ENCODE assay signal across 11 cellular contexts in the genomic region with DNA sequence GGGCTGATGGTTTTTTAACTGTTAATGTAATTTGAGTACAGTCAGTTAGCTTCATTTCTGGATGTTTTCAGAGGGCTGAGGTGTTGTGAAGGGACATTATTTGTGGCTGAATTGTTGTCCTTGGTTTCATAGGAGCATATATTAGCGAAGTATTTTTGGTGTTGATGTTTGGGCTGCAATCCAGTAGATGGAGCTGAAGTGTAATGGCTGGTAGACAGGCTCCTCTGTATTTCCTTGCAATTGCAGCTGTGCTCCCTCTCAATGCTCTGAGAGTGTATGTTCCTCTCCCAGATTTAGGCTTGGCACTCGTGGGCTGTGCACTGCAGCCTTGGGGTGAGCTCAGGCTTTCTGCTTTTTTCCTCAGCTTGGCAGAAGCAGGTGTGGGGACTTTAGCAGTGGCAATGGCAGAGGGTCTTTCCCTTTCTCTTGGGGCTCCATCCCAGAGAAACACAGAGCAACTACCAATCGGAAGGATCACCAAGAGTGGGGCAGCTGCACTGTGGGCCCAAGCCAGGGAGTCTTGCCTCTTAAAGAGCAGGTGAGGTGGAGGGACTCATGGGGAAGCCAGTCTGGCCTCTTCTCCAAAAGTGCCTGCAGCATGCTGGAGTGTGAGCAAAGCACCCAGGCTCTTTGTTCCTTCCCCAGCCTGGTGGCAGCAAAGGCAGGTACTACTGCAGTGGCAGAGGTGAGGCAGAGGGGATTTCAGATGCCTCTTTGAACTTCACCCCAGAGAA.
DNase-seq lines count a peak whose midpoint lies in the region; ATAC-seq, FAIRE-seq and TF ChIP-seq lines count a peak whose summit lies in the region.
"Had no signal": no experiment of that assay in that cellular context is flagged by ENCODE, and none has a peak within 500 bp of the region (broad histone marks: within the 10 kb centered on the region; RNA-seq: fewer than 3 reads in every experiment).

No MANE protein-coding gene starts in this region.

- intact Hi-C loops in GM12878 (cut with micrococcal nuclease; ENCODE audit: unreplicated experiment) = loop anchor here (1.0 kb wide), 1 partner anchor 98 kb away; no protein-coding TSS in a partner anchor
- intact Hi-C loops in naive thymus-derived CD4-positive, alpha-beta T cell (cut with micrococcal nuclease) = no loop called here

- WGBS in GM12878 (ENCODE audit: insufficient coverage, insufficient replicate concordance, low lambda C conversion rate, missing lambda C conversion rate) = 38% methylated on average over 3 of the region's 3 CpGs
- 72 to 84% (median 83%) methylated on average over 3 of the region's 3 CpGs for WGBS in small intestine, 3 donors

- BruUV-seq in GM12878 (replicated peaks; lab: Mats Ljungman, UMichigan) = no TSS peak

- no peaks in the 10 kb centered on the region for H3K36me3 ChIP-seq in GM12878 (ENCODE audit: control insufficient read depth in 2 of 2, insufficient read depth in 2 of 2, low read length in 1 of 2)
- H3K36me3 ChIP-seq in naive thymus-derived CD4-positive, alpha-beta T cell (ENCODE audit: control insufficient read depth in 2 of 3, insufficient read depth in 3 of 3, low read length in 3 of 3) = no peaks in the 10 kb centered on the region
- no peaks in the 10 kb centered on the region for H3K36me3 ChIP-seq in small intestine (ENCODE audit: control insufficient read depth in 2 of 2, insufficient read depth in 2 of 2, low read length in 2 of 2)

- FAIRE-seq in GM12878 (lab: Jason Lieb, UNC) (no peak), small intestine (lab: Jason Lieb, UNC) (no peak)
- FAIRE-seq: GM12891 had no signal

- H4K20me1 ChIP-seq in GM12878 (ENCODE audit: control insufficient read depth, insufficient read depth) = no peaks in the 10 kb centered on the region; the same call in 1 of the 2 replicates

- in situ Hi-C loops in GM12878 (cut with MboI) = no loop called here

- no peak overlapping the region for H3K4me2 ChIP-seq in GM12878 (ENCODE audit: control insufficient read depth, insufficient read depth)

- H2AFZ ChIP-seq in GM12878 (ENCODE audit: control insufficient read depth, low read depth, low read length) = no peak overlapping the region

- H3K9me3 Mint-ChIP-seq in stimulated activated naive B cell treated with anti-CD40 and anti-IgM and Interleukin-4, amounts not matched to agents 10 μg/mL and 1 μg/mL and 100 μg/mL, for 72 hours = peaks cover 0 to 2% of the 10 kb centered on the region in 2 donors
- peaks cover 0 to 5% (median 0%) of the 10 kb centered on the region in 11 donors for H3K9me3 Mint-ChIP-seq in naive thymus-derived CD4-positive, alpha-beta T cell

- no peak overlapping the region for H3K4me3 ChIP-seq in Jurkat, Clone E6-1 (ENCODE audit: low read length)
- H3K4me3 ChIP-seq in GM12878 (no peak overlapping the region), small intestine (ENCODE audit: low read depth in 1 of 2, low read length in 2 of 2) (no peak overlapping the region)
- H3K4me3 ChIP-seq in naive thymus-derived CD4-positive, alpha-beta T cell (ENCODE audit: low read length) = no peak overlapping the region

- H3K79me2 ChIP-seq in GM12878 (ENCODE audit: control insufficient read depth, insufficient read depth, low read length) = no peaks in the 10 kb centered on the region

- TF ChIP-seq EP300 in GM12878 (IDR thresholded peaks at IDR 0.05; ENCODE audit: borderline replicate concordance in 1 of 2, control insufficient read depth in 1 of 2, low read depth in 2 of 2, low read length in 2 of 2) = no peak

- H3K27me3 Mint-ChIP-seq in stimulated activated naive B cell treated with anti-CD40 and anti-IgM and Interleukin-4, amounts not matched to agents 10 μg/mL and 1 μg/mL and 100 μg/mL, for 72 hours = peaks cover 0 to 1% of the 10 kb centered on the region in 2 donors
- H3K27me3 Mint-ChIP-seq in naive thymus-derived CD4-positive, alpha-beta T cell = peaks cover 0 to 12% (median 10%) of the 10 kb centered on the region in 5 donors

- no peaks in the 10 kb centered on the region for H3K36me3 Mint-ChIP-seq in stimulated activated naive B cell treated with anti-CD40 and anti-IgM and Interleukin-4, amounts not matched to agents 10 μg/mL and 1 μg/mL and 100 μg/mL, for 72 hours
- no peaks in the 10 kb centered on the region for H3K36me3 Mint-ChIP-seq in naive thymus-derived CD4-positive, alpha-beta T cell

- H3K9me3 ChIP-seq in GM12878 (replicated peaks; ENCODE audit: control insufficient read depth, insufficient read depth, low read length) (no peaks in the 10 kb centered on the region; the same call in 2 of the 3 replicates), small intestine (ENCODE audit: control insufficient read depth, low read depth) (no peaks in the 10 kb centered on the region)
- no peaks in the 10 kb centered on the region for H3K9me3 ChIP-seq in naive thymus-derived CD4-positive, alpha-beta T cell (ENCODE audit: control insufficient read depth in 2 of 3, low read length in 3 of 3)

- H3K27ac ChIP-seq in GM12878 (ENCODE audit: control insufficient read depth, insufficient read depth) (no peak overlapping the region), small intestine (ENCODE audit: low read depth in 1 of 2, low read length in 1 of 2) (no peak overlapping the region)
- H3K27ac ChIP-seq in naive thymus-derived CD4-positive, alpha-beta T cell (ENCODE audit: low read depth, low read length) = no peak overlapping the region

- H3K27me3 ChIP-seq in GM12878 (replicated peaks in 1 of 2; ENCODE audit: control insufficient read depth in 2 of 2, insufficient read depth in 2 of 2, low read length in 1 of 2) = no peaks in the 10 kb centered on the region
- H3K27me3 ChIP-seq in naive thymus-derived CD4-positive, alpha-beta T cell (ENCODE audit: control insufficient read depth in 2 of 2, insufficient read depth in 2 of 2, low read length in 2 of 2) = no peaks in the 10 kb centered on the region
- no peaks in the 10 kb centered on the region for H3K27me3 ChIP-seq in small intestine (ENCODE audit: control insufficient read depth in 2 of 2, insufficient read depth in 2 of 2, low read length in 2 of 2)

- DNase-seq in NCI-H524 (lab: John Stamatoyannopoulos, UW) = peak; percentile 2 to 43
- DNase-seq in NCI-H524 treated with DMSO at 0.1 percent for 48 hours (lab: John Stamatoyannopoulos, UW) = no peak
- DNase-seq in Jurkat, Clone E6-1 (ENCODE audit: low read depth, low spot score) = peak; percentile 22
- no peak for DNase-seq in GM12878 (ENCODE audit: low read depth, low spot score)
- no peak for DNase-seq in stimulated activated naive B cell treated with anti-CD40 and anti-IgM and Interleukin-4, amounts not matched to agents 10 μg/mL and 1 μg/mL and 100 μg/mL, for 72 hours
- no peak for DNase-seq in naive thymus-derived CD4-positive, alpha-beta T cell
- DNase-seq in small intestine = no peak
- DNase-seq: NCI-H1417 treated with DMSO at 0.1 percent for 48 hours, T-helper 1 cell had no signal

- H3K4me1 ChIP-seq in GM12878 (ENCODE audit: control insufficient read depth, insufficient read depth, low read length) (no peaks in the 10 kb centered on the region), small intestine (ENCODE audit: control insufficient read depth in 2 of 2, insufficient read depth in 1 of 2, low read depth in 1 of 2, low read length in 1 of 2) (no peaks in the 10 kb centered on the region)
- no peaks in the 10 kb centered on the region for H3K4me1 ChIP-seq in naive thymus-derived CD4-positive, alpha-beta T cell (ENCODE audit: control insufficient read depth in 2 of 2, insufficient read depth in 2 of 2, low read length in 2 of 2)

- H3K9ac ChIP-seq in GM12878 (ENCODE audit: control insufficient read depth, insufficient read depth, low read length) = no peak overlapping the region

- no peak overlapping the region for H3K4me3 Mint-ChIP-seq in stimulated activated naive B cell treated with anti-CD40 and anti-IgM and Interleukin-4, amounts not matched to agents 10 μg/mL and 1 μg/mL and 100 μg/mL, for 72 hours
- H3K4me3 Mint-ChIP-seq in naive thymus-derived CD4-positive, alpha-beta T cell = no peak overlapping the region

- peak; percentile 90 for TF ChIP-seq RAD21 in GM12878 (IDR thresholded peaks at IDR 0.05; ENCODE audit: insufficient read depth, low read depth, low read length)

- TF ChIP-seq CTCF in GM12878 (IDR thresholded peaks at IDR 0.05 in 2 of 3, conservative IDR thresholded peaks at IDR 0.05 in 1 of 3; ENCODE audit: control insufficient read depth in 2 of 3, extremely low read depth in 1 of 3, insufficient read depth in 1 of 3, low read depth in 3 of 3, low read length in 3 of 3) = peak; percentile 47 to 50 (median 49); a peak in 5 of 6 replicates

- ATAC-seq in GM12878 (peak; percentile 74), HG03571 (IDR thresholded peaks at IDR 0.05; ENCODE audit: unreplicated experiment) (no peak)
- ATAC-seq in stimulated activated naive B cell treated with anti-CD40 and anti-IgM and Interleukin-4, amounts not matched to agents 10 μg/mL and 1 μg/mL and 100 μg/mL, for 72 hours (replicated peaks) = no peak
- ATAC-seq in naive thymus-derived CD4-positive, alpha-beta T cell = no peak

- POLR2A ChIA-PET in GM12878 (lab: Charles Lee) = interaction anchor here (0.6 to 2.0 kb wide), 2 partner anchors 11 to 227 kb away, joined by 7 read pairs; no protein-coding TSS in a partner anchor
- POLR2A ChIA-PET in naive thymus-derived CD4-positive, alpha-beta T cell (lab: Charles Lee) = no interaction called here

- SMC1A ChIA-PET in GM12878 (lab: Charles Lee; ENCODE audit: uncharacterized antibody, unreplicated experiment) = interaction anchor here (0.8 to 5.4 kb wide), 15 partner anchors 9 to 738 kb away, joined by 3 to 62 read pairs (median 4); no protein-coding TSS in a partner anchor

- H3K4me1 Mint-ChIP-seq in stimulated activated naive B cell treated with anti-CD40 and anti-IgM and Interleukin-4, amounts not matched to agents 10 μg/mL and 1 μg/mL and 100 μg/mL, for 72 hours = no peaks in the 10 kb centered on the region
- no peaks in the 10 kb centered on the region for H3K4me1 Mint-ChIP-seq in naive thymus-derived CD4-positive, alpha-beta T cell

- CTCF ChIA-PET in GM12878 (lab: Yijun Ruan, JAX) = interaction anchor here (0.9 to 4.3 kb wide), 12 partner anchors 13 to 417 kb away, joined by 3 to 82 read pairs (median 4); no protein-coding TSS in a partner anchor
- CTCF ChIA-PET in naive thymus-derived CD4-positive, alpha-beta T cell (lab: Charles Lee) = no interaction called here

- H3K27ac Mint-ChIP-seq in stimulated activated naive B cell treated with anti-CD40 and anti-IgM and Interleukin-4, amounts not matched to agents 10 μg/mL and 1 μg/mL and 100 μg/mL, for 72 hours = peak overlapping the region; percentile 9
- H3K27ac Mint-ChIP-seq in naive thymus-derived CD4-positive, alpha-beta T cell = no peak overlapping the region

- RAD21 ChIA-PET in GM12878 (lab: Charles Lee; ENCODE audit: unreplicated experiment) = interaction anchor here (0.9 to 4.1 kb wide), 6 partner anchors 23 to 738 kb away, joined by 3 to 65 read pairs (median 7); no protein-coding TSS in a partner anchor

- no peak for TF ChIP-seq POLR2A in GM12878 (IDR thresholded peaks at IDR 0.05; ENCODE audit: low read depth, low read length)

Comparison
In these comparisons a context has a peak if more than half of its experiments do, and no peak if none do; other contexts are left out.
1. DNase-seq: peak in NCI-H524 (2 of 2) and Jurkat, Clone E6-1 (single experiment); none in NCI-H524 treated with DMSO at 0.1 percent for 48 hours (single experiment), GM12878 (single experiment), stimulated activated naive B cell treated with anti-CD40 and anti-IgM and Interleukin-4, amounts not matched to agents 10 μg/mL and 1 μg/mL and 100 μg/mL, for 72 hours (single experiment), naive thymus-derived CD4-positive, alpha-beta T cell (0 of 9) and small intestine (single experiment).